ENCODE assay signal across 1 cellular context in the genomic region with DNA sequence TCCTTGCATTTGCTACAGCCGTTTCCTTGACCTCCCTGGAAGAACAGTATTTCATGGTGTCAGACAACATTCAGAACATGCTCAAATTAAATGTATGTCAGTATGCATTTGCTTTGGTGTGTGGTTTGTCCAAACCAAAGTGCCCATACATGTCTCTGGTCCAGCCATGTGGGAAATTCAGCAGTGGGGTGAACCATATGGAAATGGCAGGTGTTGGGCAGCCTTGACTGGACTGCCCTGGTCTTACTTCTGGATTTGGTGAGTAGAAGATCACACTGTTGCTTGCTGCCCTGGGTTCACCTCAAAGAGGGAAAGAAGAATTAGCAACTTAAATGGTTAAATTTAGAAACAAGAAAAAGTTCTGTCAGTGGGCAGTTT.
TF ChIP-seq lines count a peak whose summit lies in the region.

No MANE protein-coding gene starts in this region.

TF ChIP-seq in WTC11, 78 proteins besides CTCF, POLR2A, EP300 and RAD21 (continued from another document):
- TF ChIP-seq HMGXB4 (CRISPR knock-in tag; IDR thresholded peaks at IDR 0.05) (no peak), E2F4 (CRISPR knock-in tag; IDR thresholded peaks at IDR 0.05; ENCODE audit: borderline replicate concordance, low read depth) (no peak), ZNF138 (CRISPR knock-in tag; conservative IDR thresholded peaks at IDR 0.05) (no peak), ZNF416 (CRISPR knock-in tag; IDR thresholded peaks at IDR 0.05) (no peak), FOXK1 (CRISPR knock-in tag; IDR thresholded peaks at IDR 0.05) (no peak)
- TF ChIP-seq, protein P1, sequence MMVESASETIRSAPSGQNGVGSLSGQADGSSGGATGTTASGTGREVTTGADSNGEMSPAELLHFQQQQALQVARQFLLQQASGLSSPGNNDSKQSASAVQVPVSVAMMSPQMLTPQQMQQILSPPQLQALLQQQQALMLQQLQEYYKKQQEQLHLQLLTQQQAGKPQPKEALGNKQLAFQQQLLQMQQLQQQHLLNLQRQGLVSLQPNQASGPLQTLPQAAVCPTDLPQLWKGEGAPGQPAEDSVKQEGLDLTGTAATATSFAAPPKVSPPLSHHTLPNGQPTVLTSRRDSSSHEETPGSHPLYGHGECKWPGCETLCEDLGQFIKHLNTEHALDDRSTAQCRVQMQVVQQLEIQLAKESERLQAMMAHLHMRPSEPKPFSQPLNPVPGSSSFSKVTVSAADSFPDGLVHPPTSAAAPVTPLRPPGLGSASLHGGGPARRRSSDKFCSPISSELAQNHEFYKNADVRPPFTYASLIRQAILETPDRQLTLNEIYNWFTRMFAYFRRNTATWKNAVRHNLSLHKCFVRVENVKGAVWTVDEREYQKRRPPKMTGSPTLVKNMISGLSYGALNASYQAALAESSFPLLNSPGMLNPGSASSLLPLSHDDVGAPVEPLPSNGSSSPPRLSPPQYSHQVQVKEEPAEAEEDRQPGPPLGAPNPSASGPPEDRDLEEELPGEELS (CRISPR knock-in tag; IDR thresholded peaks at IDR 0.05): no peak
